Comparison of ENCODE assay signal across 8 cellular contexts in the genomic region with DNA sequence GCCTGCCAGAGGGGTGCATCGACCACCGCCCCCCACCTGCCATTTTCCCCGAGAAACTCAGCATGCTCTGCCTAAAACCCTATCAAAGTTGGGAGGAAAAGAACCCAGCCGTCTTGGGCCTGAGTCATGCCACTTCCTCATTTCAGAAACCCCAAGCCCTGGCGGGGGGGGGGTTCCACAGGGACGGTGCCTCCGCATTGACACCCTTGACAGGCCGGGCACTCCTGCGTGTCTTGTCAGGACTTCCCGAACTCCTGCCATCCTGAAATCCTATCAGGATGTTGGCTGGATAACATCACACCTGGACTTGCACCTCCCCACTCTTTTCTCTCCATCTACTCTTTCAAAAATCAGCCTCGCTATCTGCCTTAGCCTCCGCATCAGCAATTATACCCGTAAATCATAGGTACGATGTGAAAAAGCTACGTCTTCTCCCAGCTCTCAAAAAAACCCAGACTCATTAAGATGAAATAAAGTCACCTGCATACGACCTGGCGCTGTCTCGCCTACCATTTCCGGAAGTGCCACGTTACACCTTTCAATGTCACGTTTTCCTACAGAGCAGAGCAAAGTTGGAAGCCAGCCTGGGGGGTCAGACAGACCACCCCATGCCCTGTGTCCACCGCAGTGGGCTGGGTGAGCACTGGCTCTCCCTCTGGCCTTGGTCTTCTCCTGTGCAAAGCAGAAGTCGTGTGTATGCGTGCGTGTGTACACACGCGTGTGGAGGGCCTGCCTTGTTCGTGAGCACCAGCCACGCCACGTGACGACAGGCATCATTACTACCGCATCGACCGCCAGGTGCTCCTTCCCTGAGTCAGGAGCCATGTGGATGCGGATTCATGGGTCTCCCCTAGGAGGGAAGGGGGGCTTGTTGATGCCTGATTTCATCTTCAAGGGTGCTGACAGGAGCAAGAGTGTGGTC.
DNase-seq lines count a peak whose midpoint lies in the region; ATAC-seq and TF ChIP-seq lines count a peak whose summit lies in the region.

No MANE protein-coding gene starts in this region.

- H3K4me1 ChIP-seq in transverse colon = peaks cover 64 to 96% (median 80%) of the 10 kb centered on the region in 4 donors

- no peaks in the 10 kb centered on the region for H3K9me3 Mint-ChIP-seq in effector memory CD8-positive, alpha-beta T cell

- no peak for TF ChIP-seq POLR2A in transverse colon (IDR thresholded peaks at IDR 0.05)

- peak overlapping the region; percentile 86 for H3K27ac Mint-ChIP-seq in effector memory CD8-positive, alpha-beta T cell

- 77 to 79% methylated on average over 11 to 34 of the region's 35 CpGs for WGBS in transverse colon (ENCODE audit: low coverage in 1 of 2), 2 donors

- H3K27me3 ChIP-seq in neural cell (ENCODE audit: insufficient read depth, low read depth, low read length) (no peaks in the 10 kb centered on the region), transverse colon (no peaks in the 10 kb centered on the region)

- intact Hi-C loops in transverse colon (cut with DNase I; ENCODE audit: low total_unique reads) = no loop called here

- no peaks in the 10 kb centered on the region for H3K79me2 ChIP-seq in neural cell (replicated peaks; ENCODE audit: insufficient read depth, low read length)

- no peak for TF ChIP-seq EP300 in neural cell (conservative IDR thresholded peaks at IDR 0.05; ENCODE audit: poor library complexity, severe bottlenecking)
- no peak for TF ChIP-seq EP300 in transverse colon (IDR thresholded peaks at IDR 0.05; ENCODE audit: low read depth)

- TF ChIP-seq CTCF in AG10803 (conservative IDR thresholded peaks at IDR 0.05; ENCODE audit: low read length) (no peak), neural cell (IDR thresholded peaks at IDR 0.05; ENCODE audit: poor library complexity, severe bottlenecking) (no peak), transverse colon (IDR thresholded peaks at IDR 0.05) (no peak)

- H3K4me2 ChIP-seq in neural cell (ENCODE audit: low read length) = no peak overlapping the region

- DNase-seq in AG10803 (ENCODE audit: low read depth) (peak; percentile 62), Kasumi-1 (lab: John Stamatoyannopoulos, UW) (peak; percentile 73 to 85), transverse colon (peak; percentile 71), NCI-H524 treated with DMSO at 0.1 percent for 48 hours (lab: John Stamatoyannopoulos, UW) (no peak)
- peak; percentile 39 for DNase-seq in activated CD4-positive, alpha-beta T cell treated with anti-CD3 and anti-CD28 coated beads, Interleukin-2, amount 50 U/mL, for 1 hour
- no peak for DNase-seq in effector memory CD8-positive, alpha-beta T cell

- no peaks in the 10 kb centered on the region for H3K9me3 ChIP-seq in neural cell (ENCODE audit: low read length)
- no peaks in the 10 kb centered on the region for H3K9me3 ChIP-seq in transverse colon

- H4K20me1 ChIP-seq in neural cell (ENCODE audit: insufficient read depth) = no peaks in the 10 kb centered on the region

- peaks cover 3% of the 10 kb centered on the region for H3F3A ChIP-seq in neural cell (ENCODE audit: insufficient read depth, low read length, poor library complexity, severe bottlenecking)

- H3K27ac ChIP-seq in neural cell (ENCODE audit: low read length) (no peak overlapping the region), transverse colon (peak overlapping the region; percentile 87 to 92 (median 91))

- peak overlapping the region; percentile 9 to 73 for H3K4me3 Mint-ChIP-seq in effector memory CD8-positive, alpha-beta T cell

- ATAC-seq in GM19463 (IDR thresholded peaks at IDR 0.05; ENCODE audit: unreplicated experiment) = peak; percentile 43
- ATAC-seq in effector memory CD8-positive, alpha-beta T cell (replicated peaks) = no peak

- H3K9ac ChIP-seq in neural cell (ENCODE audit: low read length) = no peak overlapping the region

- in situ Hi-C loops in transverse colon (cut with MboI; ENCODE audit: low pct_ligation_motif_present in 1 of 4, low pct_unique_long_range_greater_than_20kb in 1 of 4, low sequenced_read_pairs in 3 of 4) = loop anchor here in 1 of 4 donors (25.0 kb wide), 1 partner anchor 371 kb away; no protein-coding TSS in a partner anchor

- H3K4me1 Mint-ChIP-seq in effector memory CD8-positive, alpha-beta T cell (ENCODE audit: low read depth in 2 of 2) = peaks cover 14 to 19% of the 10 kb centered on the region in 2 donors

- TF ChIP-seq RAD21 in neural cell (conservative IDR thresholded peaks at IDR 0.05) = no peak

- no peaks in the 10 kb centered on the region for H3K27me3 Mint-ChIP-seq in effector memory CD8-positive, alpha-beta T cell

- H3K4me3 ChIP-seq in AG10803 (ENCODE audit: low read length) (no peak overlapping the region), neural cell (ENCODE audit: low read length) (no peak overlapping the region), transverse colon (no peak overlapping the region)

- H3K9me2 ChIP-seq in neural cell (ENCODE audit: insufficient read depth, low read length) = no peaks in the 10 kb centered on the region

- H2AFZ ChIP-seq in neural cell (ENCODE audit: low read depth, low read length) = no peak overlapping the region

- peaks cover 17% of the 10 kb centered on the region for H3K36me3 Mint-ChIP-seq in effector memory CD8-positive, alpha-beta T cell (ENCODE audit: insufficient read depth)

- H3K36me3 ChIP-seq in neural cell (ENCODE audit: insufficient read depth, low read length) (no peaks in the 10 kb centered on the region), transverse colon (no peaks in the 10 kb centered on the region)

TF ChIP-seq in neural cell, 6 proteins besides CTCF, POLR2A, EP300 and RAD21:
- no peak for TF ChIP-seq EZH2 (IDR thresholded peaks at IDR 0.05; ENCODE audit: borderline replicate concordance, insufficient read depth, low read length, poor library complexity, severe bottlenecking)
- TF ChIP-seq POLR2AphosphoS5 (IDR thresholded peaks at IDR 0.05) = peak; percentile 39
- no peak for TF ChIP-seq TAF1 (IDR thresholded peaks at IDR 0.05; ENCODE audit: low read depth)

Comparison
In these comparisons a context has a peak if more than half of its experiments do, and no peak if none do; other contexts are left out.
1. DNase-seq: peak in AG10803 (single experiment), Kasumi-1 (2 of 2), activated CD4-positive, alpha-beta T cell treated with anti-CD3 and anti-CD28 coated beads, Interleukin-2, amount 50 U/mL, for 1 hour (single experiment) and transverse colon (single experiment); none in effector memory CD8-positive, alpha-beta T cell (0 of 3) and NCI-H524 treated with DMSO at 0.1 percent for 48 hours (single experiment).